Comparison of ENCODE assay signal across 20 cellular contexts in genomic region chr1:230922620-230923019, GRCh38. TPM values are rescaled to one million over a fixed set of nuclear protein-coding genes. Genes with fewer than 3 reads are reported as not detected.
DNase-seq lines count a peak whose midpoint lies in the region; ATAC-seq and TF ChIP-seq lines count a peak whose summit lies in the region.
"Had no signal": no experiment of that assay in that cellular context is flagged by ENCODE, and none has a peak within 500 bp of the region (broad histone marks: within the 10 kb centered on the region; RNA-seq: fewer than 3 reads in every experiment).

No MANE protein-coding gene starts in this region.

- H3K36me3 ChIP-seq in A673 (ENCODE audit: insufficient read depth, low read length, poor library complexity, severe bottlenecking) (peaks cover 7% of the 10 kb centered on the region), tibial nerve (peaks cover 0 to 82% (median 6%) of the 10 kb centered on the region in 3 donors)
- H3K36me3 ChIP-seq: ovary had no signal

- H3K27ac ChIP-seq in A673 (ENCODE audit: low read depth, low read length, poor library complexity, severe bottlenecking) = no peak overlapping the region
- no peak overlapping the region for H3K27ac ChIP-seq in tibial nerve
- H3K27ac ChIP-seq: ovary, testis had no signal

- CTCF ChIA-PET in A673 (lab: Charles Lee) = no interaction called here

- DNase-seq in A673 (ENCODE audit: low spot score) (no peak), EH (ENCODE audit: low read depth) (peak; percentile 33), fibroblast of mammary gland (ENCODE audit: low read depth) (peak; percentile 8), AML-193 (lab: John Stamatoyannopoulos, UW) (no peak), tibial nerve (ENCODE audit: low spot score in 2 of 2) (no peak), DMS114 treated with DMSO at 0.1 percent for 48 hours (lab: John Stamatoyannopoulos, UW; ENCODE audit: unreplicated experiment) (no peak), HuH-7.5 (ENCODE audit: low spot score) (no peak)
- DNase-seq: activated CD8-positive, alpha-beta T cell treated with anti-CD3 and anti-CD28 coated beads, Interleukin-2, amount 10 ng/mL, durations not matched to agents 7 days and 5 days; activated gamma-delta T cell treated with Interleukin-2 at 50 U/mL for 16 hours; central memory CD4-positive, alpha-beta T cell; EL; head of caudate nucleus; islet precursor cell; NCI-H82; ovary; SHP77; T1000; testis had no signal

- ATAC-seq in SK-N-SH treated with all-trans-retinoic acid at 6 μM for 48 hours = peak; percentile 45; the same call in 1 of the 3 replicates
- ATAC-seq: activated CD8-positive, alpha-beta T cell treated with anti-CD3 and anti-CD28 coated beads, Interleukin-2, amount 10 ng/mL, durations not matched to agents 7 days and 5 days; GM12878 had no signal

- H3K4me1 ChIP-seq in A673 (ENCODE audit: insufficient read depth, low read length, poor library complexity, severe bottlenecking) (peaks cover 10% of the 10 kb centered on the region), tibial nerve (peaks cover 0 to under 1% (median 0%) of the 10 kb centered on the region in 4 donors)
- H3K4me1 ChIP-seq: testis had no signal

- POLR2A ChIA-PET in A673 (lab: Charles Lee; ENCODE audit: low non-redundant PET) = no interaction called here

- no TSS peak for BruUV-seq in A673 (replicated peaks; lab: Mats Ljungman, UMichigan)

- no peak for TF ChIP-seq EP300 in tibial nerve (IDR thresholded peaks at IDR 0.05)

- intact Hi-C loops in A673 (cut with micrococcal nuclease; ENCODE audit: unreplicated experiment) = no loop called here

- no peak overlapping the region for H3K4me3 ChIP-seq in A673 (ENCODE audit: low read depth, low read length, poor library complexity, severe bottlenecking)
- H3K4me3 ChIP-seq in fibroblast of mammary gland (ENCODE audit: control insufficient read depth, low read depth, low read length) = no peak overlapping the region
- H3K4me3 ChIP-seq in tibial nerve = no peak overlapping the region
- H3K4me3 ChIP-seq: GM12878, ovary, testis had no signal

- H3K9me3 ChIP-seq in A673 (ENCODE audit: low read depth, low read length, poor library complexity, severe bottlenecking) = no peaks in the 10 kb centered on the region
- no peaks in the 10 kb centered on the region for H3K9me3 ChIP-seq in tibial nerve
- H3K9me3 ChIP-seq: ovary, testis had no signal

- 0 out of 2 replicates have a peak, but pooled peaks have one; percentile 14 for TF ChIP-seq CTCF in A673 (conservative IDR thresholded peaks at IDR 0.05; ENCODE audit: low read depth, low read length)
- TF ChIP-seq CTCF in fibroblast of mammary gland (conservative IDR thresholded peaks at IDR 0.05; ENCODE audit: control insufficient read depth, insufficient read depth, low read depth, low read length) = no peak
- no peak for TF ChIP-seq CTCF in tibial nerve (IDR thresholded peaks at IDR 0.05)

- no peaks in the 10 kb centered on the region for H3K27me3 ChIP-seq in A673 (replicated peaks; ENCODE audit: insufficient read depth, low read depth, low read length, poor library complexity)
- no peaks in the 10 kb centered on the region for H3K27me3 ChIP-seq in tibial nerve
- H3K27me3 ChIP-seq: ovary, testis had no signal

- no peak for TF ChIP-seq POLR2A in tibial nerve (IDR thresholded peaks at IDR 0.05)

- 89 to 95% methylated on average over 2 of the region's 2 CpGs for WGBS in tibial nerve, 2 donors

TF ChIP-seq in SK-N-SH treated with all-trans-retinoic acid at 6 μM for 48 hours, 23 proteins besides CTCF, POLR2A, EP300 and RAD21:
- no peak for TF ChIP-seq ZC3H10 (CRISPR knock-in tag; IDR thresholded peaks at IDR 0.05)
- TF ChIP-seq ZNF70 (CRISPR knock-in tag; IDR thresholded peaks at IDR 0.05) = no peak
- no peak for TF ChIP-seq CSDC2 (CRISPR knock-in tag; IDR thresholded peaks at IDR 0.05)
- no peak for TF ChIP-seq TSHZ2 (CRISPR knock-in tag; IDR thresholded peaks at IDR 0.05)
- TF ChIP-seq ZFP3 (CRISPR knock-in tag; IDR thresholded peaks at IDR 0.05) = no peak
- TF ChIP-seq POU6F1 (CRISPR knock-in tag; IDR thresholded peaks at IDR 0.05; ENCODE audit: borderline replicate concordance, low read depth) = no peak
- TF ChIP-seq ISL1 (CRISPR knock-in tag; IDR thresholded peaks at IDR 0.05) = no peak

RNA-seq across cellular contexts. Expression of gene C1orf198, which starts 54.3 kb away (rescaled TPM):
- total RNA-seq in A673 (2021) (39.4 and 42.4 TPM in 2 replicates), tibial nerve (100 to 1,000 TPM in 3 of 4 donors, 10 to 100 TPM in 1; 91.9 to 162 (median 113) TPM)

RNA-seq across cellular contexts. Expression of gene TTC13, which starts 56.0 kb away (rescaled TPM):
- 28.9 and 30.1 TPM in 2 replicates for total RNA-seq in A673 (2021)
- 10 to 100 TPM; 20.4 to 30.1 (median 25.6) TPM for total RNA-seq in tibial nerve

RNA-seq across cellular contexts. Expression of gene ARV1, which starts 56.3 kb away (rescaled TPM):
- total RNA-seq in A673 (2021) (27.1 and 27.3 TPM in 2 replicates), tibial nerve (10 to 100 TPM; 11.6 to 25.3 (median 14.6) TPM)

Comparison
In these comparisons a context has a peak if more than half of its experiments do, and no peak if none do; other contexts are left out.
1. DNase-seq: peak in EH (single experiment) and fibroblast of mammary gland (single experiment); none in A673 (single experiment), AML-193 (0 of 2), tibial nerve (0 of 2), DMS114 treated with DMSO at 0.1 percent for 48 hours (single experiment) and HuH-7.5 (single experiment).